Comparison of ENCODE assay signal across 15 cellular contexts in genomic region chr1:18807334-18808063, GRCh38. TPM values are rescaled to one million over a fixed set of nuclear protein-coding genes. Genes with fewer than 3 reads are reported as not detected.
DNase-seq lines count a peak whose midpoint lies in the region; TF ChIP-seq lines count a peak whose summit lies in the region.
"Had no signal": no experiment of that assay in that cellular context is flagged by ENCODE, and none has a peak within 500 bp of the region (broad histone marks: within the 10 kb centered on the region; RNA-seq: fewer than 3 reads in every experiment).

No MANE protein-coding gene starts in this region.

- H3K27ac ChIP-seq in BLaER1 treated with 17β-estradiol and CSF1 and Interleukin-3, amounts not matched to agents 10 nM and 100 nM, result no peak overlapping the region
- H3K27ac ChIP-seq in osteoblast (ENCODE audit: low read depth, low read length) (no peak overlapping the region), prostate gland (no peak overlapping the region)

- no peak for TF ChIP-seq POLR2A in prostate gland (IDR thresholded peaks at IDR 0.05)

- H3K79me2 ChIP-seq in osteoblast (ENCODE audit: insufficient read depth, low read length), result no peaks in the 10 kb centered on the region

- peaks cover 0 to 9% (median 0%) of the 10 kb centered on the region in 11 experiments; a peak in 3 of 22 replicates for H3K27me3 ChIP-seq in BLaER1 treated with 17β-estradiol and CSF1 and Interleukin-3, amounts not matched to agents 10 nM and 100 nM
- peaks cover 3% of the 10 kb centered on the region for H3K27me3 ChIP-seq in osteoblast (ENCODE audit: insufficient read depth, low read length)
- H3K27me3 ChIP-seq in prostate gland (replicated peaks; ENCODE audit: insufficient read depth), result no peaks in the 10 kb centered on the region

- no peaks in the 10 kb centered on the region for H3K9me3 ChIP-seq in BLaER1 treated with 17β-estradiol and CSF1 and Interleukin-3, amounts not matched to agents 10 nM and 100 nM (replicated peaks in 1 of 11)
- no peaks in the 10 kb centered on the region for H3K9me3 ChIP-seq in osteoblast (ENCODE audit: low read depth, low read length)
- H3K9me3 ChIP-seq in prostate gland, result no peaks in the 10 kb centered on the region

- H3K4me1 ChIP-seq in BLaER1 treated with 17β-estradiol and CSF1 and Interleukin-3, amounts not matched to agents 10 nM and 100 nM, result peaks cover 0 to 13% (median 6%) of the 10 kb centered on the region in 10 experiments; a peak in 7 of 20 replicates
- H3K4me1 ChIP-seq in osteoblast (ENCODE audit: insufficient read depth, low read length) (no peaks in the 10 kb centered on the region), prostate gland (replicated peaks) (no peaks in the 10 kb centered on the region)

- H3K4me3 ChIP-seq in BLaER1 treated with 17β-estradiol and CSF1 and Interleukin-3, amounts not matched to agents 10 nM and 100 nM, result no peak overlapping the region
- H3K4me3 ChIP-seq in osteoblast (ENCODE audit: insufficient read depth, low read length) (no peak overlapping the region), prostate gland (no peak overlapping the region)

- no peak overlapping the region for H3K9ac ChIP-seq in BLaER1 treated with 17β-estradiol and CSF1 and Interleukin-3, amounts not matched to agents 10 nM and 100 nM

- H3K36me3 ChIP-seq in BLaER1 treated with 17β-estradiol and CSF1 and Interleukin-3, amounts not matched to agents 10 nM and 100 nM, result no peaks in the 10 kb centered on the region
- H3K36me3 ChIP-seq in osteoblast (ENCODE audit: insufficient read depth, low read length), result no peaks in the 10 kb centered on the region
- H3K36me3 ChIP-seq in prostate gland, result no peaks in the 10 kb centered on the region

- peak; percentile 57 for DNase-seq in OCI-M1 (lab: John Stamatoyannopoulos, UW)
- DNase-seq in inferior parietal cortex (ENCODE audit: extremely low spot score), result peak; percentile 9
- peak; percentile 39 for DNase-seq in osteoblast (ENCODE audit: insufficient read length, low spot score, missing footprints)
- no peak for DNase-seq in NCI-H1930 (lab: John Stamatoyannopoulos, UW)
- no peak for DNase-seq in activated CD4-positive, alpha-beta T cell treated with anti-CD3 and anti-CD28 coated beads, Interleukin-2, amount 50 U/mL, for 48 hours
- DNase-seq in prostate gland (ENCODE audit: low spot score), result no peak
- DNase-seq: ACHN, DMS53, GF-D8, HCEC 1CT, HFFc6 had no signal

- no peak overlapping the region for H2AFZ ChIP-seq in osteoblast (ENCODE audit: low read length)

- H3K4me2 ChIP-seq in BLaER1 treated with 17β-estradiol and CSF1 and Interleukin-3, amounts not matched to agents 10 nM and 100 nM, result peak overlapping the region in 7 of 11 experiments; percentile 2 to 36 (median 18); a peak in 7 of 22 replicates
- H3K4me2 ChIP-seq in osteoblast (ENCODE audit: insufficient read depth, low read length), result no peak overlapping the region

- intact Hi-C loops in prostate gland (cut with DNase I), result no loop called here

- WGBS in prostate gland, result 79% methylated on average over 10 of the region's 10 CpGs

- TF ChIP-seq CTCF in osteoblast (IDR thresholded peaks at IDR 0.05; ENCODE audit: extremely low read depth, low read depth, low read length), result no peak
- no peak for TF ChIP-seq CTCF in prostate gland (IDR thresholded peaks at IDR 0.05)

- H4K20me1 ChIP-seq in BLaER1 treated with 17β-estradiol and CSF1 and Interleukin-3, amounts not matched to agents 10 nM and 100 nM, result no peaks in the 10 kb centered on the region; a peak in 2 of 22 replicates
- no peaks in the 10 kb centered on the region for H4K20me1 ChIP-seq in osteoblast (ENCODE audit: insufficient read depth, low read length)

RNA-seq across cellular contexts. Expression of gene TAS1R2, which starts 52.0 kb away (rescaled TPM):
- total RNA-seq in osteoblast (not detected in 2 replicates), prostate gland (not detected)
- total RNA-seq: A172, B cell, H1, HFFc6 had no signal

Comparison
In these comparisons a context has a peak if more than half of its experiments do, and no peak if none do; other contexts are left out.
1. DNase-seq: peak in OCI-M1 (single experiment), inferior parietal cortex (single experiment) and osteoblast (single experiment); none in NCI-H1930 (0 of 2), activated CD4-positive, alpha-beta T cell treated with anti-CD3 and anti-CD28 coated beads, Interleukin-2, amount 50 U/mL, for 48 hours (0 of 2) and prostate gland (single experiment).